1 cellular context compared by ENCODE assay signal in the genomic region with DNA sequence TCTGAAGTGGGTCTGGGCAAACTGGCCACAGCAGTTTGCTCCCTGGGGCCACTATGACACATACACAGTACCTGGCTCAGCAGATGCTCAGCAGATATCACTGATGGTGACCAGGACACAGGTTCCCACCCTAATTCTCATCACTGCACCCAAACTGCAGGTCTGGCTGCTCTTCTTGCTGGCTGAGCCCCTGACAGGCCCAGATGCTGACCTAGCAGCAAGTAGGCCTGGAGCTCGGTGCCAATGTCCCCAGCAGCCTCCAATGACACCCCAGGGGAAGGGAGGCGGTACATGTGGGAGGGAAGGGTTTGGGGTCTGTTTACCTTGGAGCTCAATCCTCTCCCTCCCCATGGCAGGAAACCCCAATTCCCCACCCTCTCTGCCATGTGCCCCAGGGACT.
TF ChIP-seq lines count a peak whose summit lies in the region.

No MANE protein-coding gene starts in this region.

TF ChIP-seq in HCT116, 20 proteins besides CTCF, POLR2A, EP300 and RAD21 (continued from another document):
- TF ChIP-seq, protein P1, sequence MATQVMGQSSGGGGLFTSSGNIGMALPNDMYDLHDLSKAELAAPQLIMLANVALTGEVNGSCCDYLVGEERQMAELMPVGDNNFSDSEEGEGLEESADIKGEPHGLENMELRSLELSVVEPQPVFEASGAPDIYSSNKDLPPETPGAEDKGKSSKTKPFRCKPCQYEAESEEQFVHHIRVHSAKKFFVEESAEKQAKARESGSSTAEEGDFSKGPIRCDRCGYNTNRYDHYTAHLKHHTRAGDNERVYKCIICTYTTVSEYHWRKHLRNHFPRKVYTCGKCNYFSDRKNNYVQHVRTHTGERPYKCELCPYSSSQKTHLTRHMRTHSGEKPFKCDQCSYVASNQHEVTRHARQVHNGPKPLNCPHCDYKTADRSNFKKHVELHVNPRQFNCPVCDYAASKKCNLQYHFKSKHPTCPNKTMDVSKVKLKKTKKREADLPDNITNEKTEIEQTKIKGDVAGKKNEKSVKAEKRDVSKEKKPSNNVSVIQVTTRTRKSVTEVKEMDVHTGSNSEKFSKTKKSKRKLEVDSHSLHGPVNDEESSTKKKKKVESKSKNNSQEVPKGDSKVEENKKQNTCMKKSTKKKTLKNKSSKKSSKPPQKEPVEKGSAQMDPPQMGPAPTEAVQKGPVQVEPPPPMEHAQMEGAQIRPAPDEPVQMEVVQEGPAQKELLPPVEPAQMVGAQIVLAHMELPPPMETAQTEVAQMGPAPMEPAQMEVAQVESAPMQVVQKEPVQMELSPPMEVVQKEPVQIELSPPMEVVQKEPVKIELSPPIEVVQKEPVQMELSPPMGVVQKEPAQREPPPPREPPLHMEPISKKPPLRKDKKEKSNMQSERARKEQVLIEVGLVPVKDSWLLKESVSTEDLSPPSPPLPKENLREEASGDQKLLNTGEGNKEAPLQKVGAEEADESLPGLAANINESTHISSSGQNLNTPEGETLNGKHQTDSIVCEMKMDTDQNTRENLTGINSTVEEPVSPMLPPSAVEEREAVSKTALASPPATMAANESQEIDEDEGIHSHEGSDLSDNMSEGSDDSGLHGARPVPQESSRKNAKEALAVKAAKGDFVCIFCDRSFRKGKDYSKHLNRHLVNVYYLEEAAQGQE (IDR thresholded peaks at IDR 0.05; ENCODE audit: low read depth), result no peak
- TF ChIP-seq, protein P2, sequence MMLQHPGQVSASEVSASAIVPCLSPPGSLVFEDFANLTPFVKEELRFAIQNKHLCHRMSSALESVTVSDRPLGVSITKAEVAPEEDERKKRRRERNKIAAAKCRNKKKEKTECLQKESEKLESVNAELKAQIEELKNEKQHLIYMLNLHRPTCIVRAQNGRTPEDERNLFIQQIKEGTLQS (IDR thresholded peaks at IDR 0.05), result no peak
- TF ChIP-seq ZFX (IDR thresholded peaks at IDR 0.05), result no peak
- TF ChIP-seq, protein P3, sequence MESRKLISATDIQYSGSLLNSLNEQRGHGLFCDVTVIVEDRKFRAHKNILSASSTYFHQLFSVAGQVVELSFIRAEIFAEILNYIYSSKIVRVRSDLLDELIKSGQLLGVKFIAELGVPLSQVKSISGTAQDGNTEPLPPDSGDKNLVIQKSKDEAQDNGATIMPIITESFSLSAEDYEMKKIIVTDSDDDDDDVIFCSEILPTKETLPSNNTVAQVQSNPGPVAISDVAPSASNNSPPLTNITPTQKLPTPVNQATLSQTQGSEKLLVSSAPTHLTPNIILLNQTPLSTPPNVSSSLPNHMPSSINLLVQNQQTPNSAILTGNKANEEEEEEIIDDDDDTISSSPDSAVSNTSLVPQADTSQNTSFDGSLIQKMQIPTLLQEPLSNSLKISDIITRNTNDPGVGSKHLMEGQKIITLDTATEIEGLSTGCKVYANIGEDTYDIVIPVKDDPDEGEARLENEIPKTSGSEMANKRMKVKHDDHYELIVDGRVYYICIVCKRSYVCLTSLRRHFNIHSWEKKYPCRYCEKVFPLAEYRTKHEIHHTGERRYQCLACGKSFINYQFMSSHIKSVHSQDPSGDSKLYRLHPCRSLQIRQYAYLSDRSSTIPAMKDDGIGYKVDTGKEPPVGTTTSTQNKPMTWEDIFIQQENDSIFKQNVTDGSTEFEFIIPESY (IDR thresholded peaks at IDR 0.05; ENCODE audit: extremely low read depth, insufficient replicate concordance, low read length), result no peak
- TF ChIP-seq YY1 (IDR thresholded peaks at IDR 0.05; ENCODE audit: extremely low read depth, insufficient replicate concordance, low read depth, low read length), result no peak
- no peak for TF ChIP-seq JUND (IDR thresholded peaks at IDR 0.05)
- TF ChIP-seq, protein P4, sequence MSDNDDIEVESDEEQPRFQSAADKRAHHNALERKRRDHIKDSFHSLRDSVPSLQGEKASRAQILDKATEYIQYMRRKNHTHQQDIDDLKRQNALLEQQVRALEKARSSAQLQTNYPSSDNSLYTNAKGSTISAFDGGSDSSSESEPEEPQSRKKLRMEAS (IDR thresholded peaks at IDR 0.05), result no peak
